ENCODE assay signal across 8 cellular contexts in the genomic region with DNA sequence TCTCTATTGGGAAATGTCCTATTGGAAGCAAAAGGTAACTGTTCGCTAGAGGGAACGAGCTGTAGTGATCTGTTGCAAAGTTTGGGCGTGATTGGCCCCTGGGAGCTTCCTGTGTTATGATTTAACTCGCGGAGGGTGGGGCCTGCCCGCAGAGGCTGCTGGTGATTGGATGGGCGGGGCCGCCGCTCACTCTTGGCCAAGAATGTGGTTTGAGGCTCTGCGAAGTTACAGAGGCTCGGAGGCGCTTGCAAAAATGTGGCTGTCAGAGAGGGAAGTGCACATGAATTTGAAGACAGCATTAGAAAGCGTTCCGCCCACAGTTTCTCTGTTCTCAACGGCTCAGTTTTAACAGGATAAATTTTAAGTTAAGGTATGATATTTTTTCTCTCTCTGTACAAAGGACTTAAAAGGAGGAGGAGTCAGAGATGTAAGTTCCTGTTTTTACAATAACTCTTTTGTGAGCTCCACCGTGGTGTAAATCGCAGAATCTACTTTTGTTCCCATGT. TPM values are rescaled to one million over a fixed set of nuclear protein-coding genes. Genes with fewer than 3 reads are reported as not detected.
DNase-seq lines count a peak whose midpoint lies in the region; ATAC-seq, FAIRE-seq and TF ChIP-seq lines count a peak whose summit lies in the region.

No MANE protein-coding gene starts in this region.

- H3K27me3 ChIP-seq in adipocyte (replicated peaks; ENCODE audit: control insufficient read depth, insufficient read depth, low read length) (no peaks in the 10 kb centered on the region), heart left ventricle (no peaks in the 10 kb centered on the region), upper lobe of right lung (no peaks in the 10 kb centered on the region)

- peak overlapping the region; percentile 76 for H3K9ac ChIP-seq in adipocyte (ENCODE audit: low read length)

- intact Hi-C loops in heart left ventricle (cut with DNase I), result loop anchor here in 3 of 10 donors (2.0 to 5.0 kb wide), 3 partner anchors 44 to 49 kb away; a partner anchor contains a TSS
- intact Hi-C loops in posterior cingulate gyrus (cut with DNase I), result loop anchor here (10.0 kb wide), 1 partner anchor 47 kb away; a partner anchor contains a TSS
- intact Hi-C loops in upper lobe of right lung (cut with DNase I), result no loop called here

- peak overlapping the region; percentile 80 for H3K4me3 ChIP-seq in adipocyte (ENCODE audit: low read length)
- H3K4me3 ChIP-seq in heart left ventricle, result peak overlapping the region; percentile 2 to 66 (median 54)
- H3K4me3 ChIP-seq in upper lobe of right lung, result peak overlapping the region; percentile 53

- H3K9me3 ChIP-seq in adipocyte (ENCODE audit: control insufficient read depth, low read length), result no peaks in the 10 kb centered on the region
- no peaks in the 10 kb centered on the region for H3K9me3 ChIP-seq in heart left ventricle
- no peaks in the 10 kb centered on the region for H3K9me3 ChIP-seq in upper lobe of right lung

- H3K4me1 ChIP-seq in adipocyte (ENCODE audit: control insufficient read depth, insufficient read depth, low read length), result peaks cover 15% of the 10 kb centered on the region
- peaks cover 0 to 41% (median 10%) of the 10 kb centered on the region in 12 donors for H3K4me1 ChIP-seq in heart left ventricle
- peaks cover 13% of the 10 kb centered on the region for H3K4me1 ChIP-seq in upper lobe of right lung

- FAIRE-seq in G401.6 (lab: Jason Lieb, UNC) (peak; percentile 98), H54 (lab: Jason Lieb, UNC) (peak; percentile 100)

- 1% methylated on average over 17 of the region's 17 CpGs for WGBS in heart left ventricle, 4 donors

- H3K27ac ChIP-seq in heart left ventricle (peak overlapping the region in 11 of 12 donors; percentile 7 to 83 (median 64)), upper lobe of right lung (peak overlapping the region; percentile 37)

- TF ChIP-seq POLR2A in H54 (IDR thresholded peaks at IDR 0.05; ENCODE audit: low read depth, low read length), result peak; percentile 44; the same call in 1 of the 2 replicates
- peak in 1 of 2 donors; percentile 65 for TF ChIP-seq POLR2A in heart left ventricle (IDR thresholded peaks at IDR 0.05)

- peak; percentile 100 for ATAC-seq in heart left ventricle
- peak; percentile 100 for ATAC-seq in upper lobe of right lung

- DNase-seq in H54 (ENCODE audit: insufficient read length, low spot score), result peak; percentile 93
- peak; percentile 95 for DNase-seq in LoVo (ENCODE audit: low spot score)
- peak; percentile 93 to 98 for DNase-seq in SW 1271 (lab: John Stamatoyannopoulos, UW)
- DNase-seq in adipocyte (ENCODE audit: low read depth), result peak; percentile 99
- peak; percentile 96 to 99 (median 97) for DNase-seq in heart left ventricle
- peak; percentile 90 to 99 (median 95) for DNase-seq in posterior cingulate gyrus
- DNase-seq in upper lobe of right lung, result peak; percentile 98

- H3K36me3 ChIP-seq in adipocyte (ENCODE audit: control insufficient read depth, insufficient read depth, low read length, severe bottlenecking) (no peaks in the 10 kb centered on the region), heart left ventricle (peaks cover 0 to 27% (median 4%) of the 10 kb centered on the region in 9 donors), upper lobe of right lung (peaks cover 12% of the 10 kb centered on the region)

- TF ChIP-seq CTCF in heart left ventricle (IDR thresholded peaks at IDR 0.05), result peak in 10 of 12 donors; percentile 6 to 54 (median 33)
- TF ChIP-seq CTCF in upper lobe of right lung (IDR thresholded peaks at IDR 0.05), result peak; percentile 40

RNA-seq across cellular contexts. Expression of a gene that starts 46.9 kb away (rescaled TPM):
- total RNA-seq in heart left ventricle, result 10 to 100 TPM in 1 of 9 donors, 1 to 10 TPM in 8; 2.5 to 11.4 (median 4.1) TPM
- 1 to 10 TPM; 2.6 to 2.9 TPM for polyA plus RNA-seq in heart left ventricle
- total RNA-seq in upper lobe of right lung, result 20.3 TPM

Comparison
In these comparisons a context has a peak if more than half of its experiments do, and no peak if none do; other contexts are left out.
1. Peak in every context shown above with its lines: DNase-seq, ATAC-seq, H3K4me3 ChIP-seq and H3K27ac ChIP-seq.